1 cellular context compared by ENCODE assay signal in genomic region chrX:49167740-49168108, GRCh38.
TF ChIP-seq lines count a peak whose summit lies in the region.

No MANE protein-coding gene starts in this region.

TF ChIP-seq in H1, 55 proteins besides CTCF, POLR2A, EP300 and RAD21:
- TF ChIP-seq CBX8 (IDR thresholded peaks at IDR 0.05; ENCODE audit: borderline replicate concordance, low read depth, low read length) (no peak), JUN (IDR thresholded peaks at IDR 0.05; ENCODE audit: low read depth, low read length) (no peak), ZNF274 (IDR thresholded peaks at IDR 0.05; ENCODE audit: borderline replicate concordance, extremely low read depth, low read length) (no peak), EZH2 (IDR thresholded peaks at IDR 0.05; ENCODE audit: low read depth, low read length, severe bottlenecking) (no peak), BRCA1 (IDR thresholded peaks at IDR 0.05; ENCODE audit: low read depth, low read length) (no peak), SIN3A (conservative IDR thresholded peaks at IDR 0.05 in 1 of 2, IDR thresholded peaks at IDR 0.05 in 1 of 2; ENCODE audit: low read depth in 1 of 2, low read length in 2 of 2) (no peak), TAF1 (IDR thresholded peaks at IDR 0.05; ENCODE audit: low read depth, low read length) (no peak), JUND (IDR thresholded peaks at IDR 0.05; ENCODE audit: low read length) (no peak), NRF1 (IDR thresholded peaks at IDR 0.05; ENCODE audit: low read depth, low read length) (no peak)
- TF ChIP-seq, protein P1, sequence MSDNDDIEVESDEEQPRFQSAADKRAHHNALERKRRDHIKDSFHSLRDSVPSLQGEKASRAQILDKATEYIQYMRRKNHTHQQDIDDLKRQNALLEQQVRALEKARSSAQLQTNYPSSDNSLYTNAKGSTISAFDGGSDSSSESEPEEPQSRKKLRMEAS (IDR thresholded peaks at IDR 0.05), result no peak
